ENCODE assay signal across 29 cellular contexts in the genomic region with DNA sequence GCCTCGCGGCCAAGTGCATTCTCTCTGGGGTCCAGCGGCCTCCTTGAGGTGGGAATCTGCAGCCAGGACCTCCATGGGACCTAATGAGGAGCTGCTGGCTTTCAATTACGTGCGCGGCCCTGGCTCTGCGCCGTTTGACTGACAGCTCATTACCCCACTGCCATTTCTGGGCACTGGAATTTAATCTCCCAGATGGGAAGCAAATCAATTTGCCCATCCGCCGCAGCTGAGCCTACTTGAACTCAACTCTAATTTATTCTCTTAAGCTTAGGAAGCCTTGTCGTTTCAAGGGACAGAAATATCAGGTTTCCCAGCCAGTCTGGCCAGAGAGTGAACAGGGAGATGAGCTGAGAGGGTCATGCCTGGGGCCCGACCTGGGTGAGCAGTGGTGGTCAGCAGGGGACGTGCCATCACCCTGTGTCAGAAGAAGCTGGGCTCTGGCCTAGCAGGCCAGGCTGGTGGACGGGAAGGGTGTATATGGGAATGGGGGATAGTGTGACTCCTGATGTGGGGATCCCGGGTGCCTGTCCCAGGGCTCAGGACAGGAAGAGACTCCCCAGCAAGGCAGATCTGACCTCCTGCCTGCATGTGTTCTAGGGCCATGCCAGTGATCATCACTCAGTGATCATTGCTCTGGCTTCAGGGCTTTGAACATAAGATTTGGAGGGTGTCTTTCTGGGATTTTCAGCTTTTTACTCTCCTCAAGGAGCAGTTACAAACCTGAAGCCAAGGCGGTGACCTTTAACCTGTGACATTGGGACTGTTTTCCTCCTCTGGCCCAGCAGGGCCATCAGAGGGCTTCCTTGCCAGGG.
A peak's percentile ranks its signal among the peaks of the same experiment; 100 is the strongest.
DNase-seq lines count a peak whose midpoint lies in the region; ATAC-seq and TF ChIP-seq lines count a peak whose summit lies in the region.
"Had no signal": no experiment of that assay in that cellular context is flagged by ENCODE, and none has a peak within 500 bp of the region (broad histone marks: within the 10 kb centered on the region; RNA-seq: fewer than 3 reads in every experiment).

No MANE protein-coding gene starts in this region.

- TF ChIP-seq EP300 in transverse colon (IDR thresholded peaks at IDR 0.05; ENCODE audit: low read depth), result no peak

- in situ Hi-C loops in transverse colon (cut with MboI; ENCODE audit: low pct_ligation_motif_present in 1 of 4, low pct_unique_long_range_greater_than_20kb in 1 of 4, low sequenced_read_pairs in 3 of 4), result no loop called here
- in situ Hi-C loops in GM13977 (cut with MboI; ENCODE audit: low pct_unique_long_range_greater_than_20kb, low sequenced_read_pairs, unreplicated experiment), result no loop called here

- no peak overlapping the region for H3K27ac ChIP-seq in psoas muscle
- no peak overlapping the region for H3K27ac ChIP-seq in transverse colon
- H3K27ac ChIP-seq: heart right ventricle, HL-60, lower lobe of right lung, neural progenitor cell had no signal

- H3K36me3 ChIP-seq in psoas muscle (ENCODE audit: insufficient read depth in 1 of 2, low read depth in 1 of 2), result peaks cover 0 to 16% of the 10 kb centered on the region in 2 donors
- peaks cover 0 to 6% (median 0%) of the 10 kb centered on the region in 4 donors for H3K36me3 ChIP-seq in transverse colon
- H3K36me3 ChIP-seq: neural progenitor cell had no signal

- H3K27me3 ChIP-seq in psoas muscle (ENCODE audit: insufficient read depth in 3 of 3, low read length in 2 of 3), result no peaks in the 10 kb centered on the region
- H3K27me3 ChIP-seq in transverse colon, result no peaks in the 10 kb centered on the region
- H3K27me3 ChIP-seq: BE2C, heart right ventricle, neural progenitor cell had no signal

- WGBS in psoas muscle, 3 donors, result 52 to 78% (median 54%) methylated on average over 16 of the region's 16 CpGs
- 96 to 100% methylated on average over 3 to 16 of the region's 16 CpGs for WGBS in transverse colon (ENCODE audit: low coverage in 1 of 2), 2 donors

- intact Hi-C loops in activated T-helper 1 cell treated with anti-CD3 and anti-CD28 coated beads, Interleukin-12 subunit alpha, Interleukin-12 subunit beta, Interleukin-2, Interleukin-4 antibody, amounts not matched to agents 30 ng/mL and 10 ng/mL and 1 ng/mL, durations not matched to agents 14 hours and 24 hours and 36 hours (cut with micrococcal nuclease), result no loop called here
- intact Hi-C loops in psoas muscle (cut with DNase I), result no loop called here
- intact Hi-C loops in transverse colon (cut with DNase I; ENCODE audit: low total_unique reads), result no loop called here

- no peaks in the 10 kb centered on the region for H3K27me3 Mint-ChIP-seq in activated T-cell treated with anti-CD3 and anti-CD28 coated beads, Interleukin-2, amount 50 U/mL, for 24 hours
- no peaks in the 10 kb centered on the region for H3K27me3 Mint-ChIP-seq in activated T-helper 1 cell treated with anti-CD3 and anti-CD28 coated beads, Interleukin-12 subunit alpha, Interleukin-12 subunit beta, Interleukin-2, Interleukin-4 antibody, amounts not matched to agents 30 ng/mL and 10 ng/mL and 1 ng/mL, durations not matched to agents 14 hours and 24 hours and 36 hours (ENCODE audit: insufficient read depth)
- H3K27me3 Mint-ChIP-seq: activated CD8-positive, alpha-beta memory T cell treated with anti-CD3 and anti-CD28 coated beads, Interleukin-2, amount 10 ng/mL, durations not matched to agents 7 days and 5 days had no signal

- peak in 3 of 4 donors; percentile 17 to 42 (median 28) for ATAC-seq in psoas muscle
- ATAC-seq: activated CD8-positive, alpha-beta memory T cell treated with anti-CD3 and anti-CD28 coated beads, Interleukin-2, amount 10 ng/mL, durations not matched to agents 7 days and 5 days; heart right ventricle; sciatic nerve had no signal

- no peaks in the 10 kb centered on the region for H3K9me3 Mint-ChIP-seq in activated T-cell treated with anti-CD3 and anti-CD28 coated beads, Interleukin-2, amount 50 U/mL, for 24 hours
- no peaks in the 10 kb centered on the region for H3K9me3 Mint-ChIP-seq in activated T-helper 1 cell treated with anti-CD3 and anti-CD28 coated beads, Interleukin-12 subunit alpha, Interleukin-12 subunit beta, Interleukin-2, Interleukin-4 antibody, amounts not matched to agents 30 ng/mL and 10 ng/mL and 1 ng/mL, durations not matched to agents 14 hours and 24 hours and 36 hours
- H3K9me3 Mint-ChIP-seq: neural progenitor cell had no signal

- H3K4me3 Mint-ChIP-seq in activated T-cell treated with anti-CD3 and anti-CD28 coated beads, Interleukin-2, amount 50 U/mL, for 24 hours, result no peak overlapping the region
- no peak overlapping the region for H3K4me3 Mint-ChIP-seq in activated T-helper 1 cell treated with anti-CD3 and anti-CD28 coated beads, Interleukin-12 subunit alpha, Interleukin-12 subunit beta, Interleukin-2, Interleukin-4 antibody, amounts not matched to agents 30 ng/mL and 10 ng/mL and 1 ng/mL, durations not matched to agents 14 hours and 24 hours and 36 hours
- H3K4me3 Mint-ChIP-seq: activated CD8-positive, alpha-beta memory T cell treated with anti-CD3 and anti-CD28 coated beads, Interleukin-2, amount 10 ng/mL, durations not matched to agents 7 days and 5 days; neural progenitor cell had no signal

- no peak overlapping the region for H3K4me3 ChIP-seq in psoas muscle
- H3K4me3 ChIP-seq in transverse colon, result no peak overlapping the region
- H3K4me3 ChIP-seq: heart right ventricle, lower lobe of right lung, neural progenitor cell had no signal

- peaks cover 22% of the 10 kb centered on the region for H3K4me1 ChIP-seq in psoas muscle
- H3K4me1 ChIP-seq in transverse colon, result peaks cover 0 to 6% (median 4%) of the 10 kb centered on the region in 4 donors
- H3K4me1 ChIP-seq: BE2C, heart right ventricle, lower lobe of right lung, neural progenitor cell had no signal

- no peak for TF ChIP-seq CTCF in psoas muscle (IDR thresholded peaks at IDR 0.05)
- TF ChIP-seq CTCF in transverse colon (IDR thresholded peaks at IDR 0.05), result no peak
- TF ChIP-seq CTCF in GM13977 (IDR thresholded peaks at IDR 0.05; ENCODE audit: extremely low read depth, insufficient read depth, missing control alignments), result no peak

- peaks cover 21% of the 10 kb centered on the region for H3K4me1 Mint-ChIP-seq in activated T-cell treated with anti-CD3 and anti-CD28 coated beads, Interleukin-2, amount 50 U/mL, for 24 hours (ENCODE audit: low read depth)
- H3K4me1 Mint-ChIP-seq in activated T-helper 1 cell treated with anti-CD3 and anti-CD28 coated beads, Interleukin-12 subunit alpha, Interleukin-12 subunit beta, Interleukin-2, Interleukin-4 antibody, amounts not matched to agents 30 ng/mL and 10 ng/mL and 1 ng/mL, durations not matched to agents 14 hours and 24 hours and 36 hours (ENCODE audit: low read depth), result peaks cover 9% of the 10 kb centered on the region

- H3K36me3 Mint-ChIP-seq in activated T-cell treated with anti-CD3 and anti-CD28 coated beads, Interleukin-2, amount 50 U/mL, for 24 hours (ENCODE audit: low read depth), result peaks cover 51% of the 10 kb centered on the region
- peaks cover 18% of the 10 kb centered on the region for H3K36me3 Mint-ChIP-seq in activated T-helper 1 cell treated with anti-CD3 and anti-CD28 coated beads, Interleukin-12 subunit alpha, Interleukin-12 subunit beta, Interleukin-2, Interleukin-4 antibody, amounts not matched to agents 30 ng/mL and 10 ng/mL and 1 ng/mL, durations not matched to agents 14 hours and 24 hours and 36 hours (ENCODE audit: low read depth)

- peak overlapping the region; percentile 16 for H3K27ac Mint-ChIP-seq in activated T-cell treated with anti-CD3 and anti-CD28 coated beads, Interleukin-2, amount 50 U/mL, for 24 hours
- peak overlapping the region; percentile 18 for H3K27ac Mint-ChIP-seq in activated T-helper 1 cell treated with anti-CD3 and anti-CD28 coated beads, Interleukin-12 subunit alpha, Interleukin-12 subunit beta, Interleukin-2, Interleukin-4 antibody, amounts not matched to agents 30 ng/mL and 10 ng/mL and 1 ng/mL, durations not matched to agents 14 hours and 24 hours and 36 hours
- H3K27ac Mint-ChIP-seq: activated CD8-positive, alpha-beta memory T cell treated with anti-CD3 and anti-CD28 coated beads, Interleukin-2, amount 10 ng/mL, durations not matched to agents 7 days and 5 days; neural progenitor cell had no signal

- no peak for TF ChIP-seq POLR2A in transverse colon (IDR thresholded peaks at IDR 0.05)

- H3K9me3 ChIP-seq in psoas muscle (no peaks in the 10 kb centered on the region), transverse colon (no peaks in the 10 kb centered on the region)
- H3K9me3 ChIP-seq: BE2C, heart right ventricle, lower lobe of right lung had no signal

- peak; percentile 27 for DNase-seq in activated T-cell treated with anti-CD3 and anti-CD28 coated beads, Interleukin-2, amount 50 U/mL, for 24 hours
- DNase-seq in activated T-cell treated with anti-CD3 and anti-CD28 coated beads for 4 hours (no peak), NCI-H2227 (lab: John Stamatoyannopoulos, UW; ENCODE audit: unreplicated experiment) (peak; percentile 78), psoas muscle (no peak), CD1c-positive myeloid dendritic cell (ENCODE audit: extremely low spot score) (no peak), transverse colon (no peak), GM13977 (ENCODE audit: low spot score) (no peak)
- no peak for DNase-seq in activated T-helper 1 cell treated with anti-CD3 and anti-CD28 coated beads, Interleukin-12 subunit alpha, Interleukin-12 subunit beta, Interleukin-2, Interleukin-4 antibody, amounts not matched to agents 30 ng/mL and 10 ng/mL and 1 ng/mL, durations not matched to agents 14 hours and 24 hours and 36 hours (ENCODE audit: low spot score)
- DNase-seq: activated CD4-positive, alpha-beta T cell treated with anti-CD3 and anti-CD28 coated beads for 48 hours; activated CD8-positive, alpha-beta memory T cell treated with anti-CD3 and anti-CD28 coated beads, Interleukin-2, amount 10 ng/mL, durations not matched to agents 7 days and 5 days; activated naive CD4-positive, alpha-beta T cell treated with anti-CD3 and anti-CD28 coated beads, Interleukin-2, amount 50 U/mL, for 16 hours; amygdala; BE2C; effector CD8-positive, alpha-beta T cell; foreskin fibroblast; heart right ventricle; kidney glomerular epithelial cell; lower lobe of right lung; NCI-H1048; NCI-H1694; NCI-H226; NCI-H774; OCI-M1; stimulated activated CD4-positive, alpha-beta T cell treated with anti-CD3 and anti-CD28 coated beads, Interleukin-12 subunit alpha, Interleukin-12 subunit beta, amount 100 ng/mL, for 4 hours; stimulated activated CD4-positive, alpha-beta T cell treated with anti-CD3 and anti-CD28 coated beads, Interleukin-4, amount 100 ng/mL, for 1 hour; trophoblast cell had no signal

Comparison
In these comparisons a context has a peak if more than half of its experiments do, and no peak if none do; other contexts are left out.
1. DNase-seq: peak in activated T-cell treated with anti-CD3 and anti-CD28 coated beads, Interleukin-2, amount 50 U/mL, for 24 hours (single experiment) and NCI-H2227 (single experiment); none in activated T-cell treated with anti-CD3 and anti-CD28 coated beads for 4 hours (single experiment), activated T-helper 1 cell treated with anti-CD3 and anti-CD28 coated beads, Interleukin-12 subunit alpha, Interleukin-12 subunit beta, Interleukin-2, Interleukin-4 antibody, amounts not matched to agents 30 ng/mL and 10 ng/mL and 1 ng/mL, durations not matched to agents 14 hours and 24 hours and 36 hours (single experiment), psoas muscle (0 of 2), CD1c-positive myeloid dendritic cell (single experiment), transverse colon (single experiment) and GM13977 (single experiment).